ENCODE assay signal across 16 cellular contexts in genomic region chr10:34801066-34801738, GRCh38. TPM values are rescaled to one million over a fixed set of nuclear protein-coding genes. Genes with fewer than 3 reads are reported as not detected.
DNase-seq lines count a peak whose midpoint lies in the region; ATAC-seq, FAIRE-seq and TF ChIP-seq lines count a peak whose summit lies in the region.
"Had no signal": no experiment of that assay in that cellular context is flagged by ENCODE, and none has a peak within 500 bp of the region (broad histone marks: within the 10 kb centered on the region; RNA-seq: fewer than 3 reads in every experiment).

No MANE protein-coding gene starts in this region.

- peaks cover 2% of the 10 kb centered on the region for H3K36me3 Mint-ChIP-seq in astrocyte (ENCODE audit: low read depth, unreplicated experiment)

- TF ChIP-seq CTCF in astrocyte (IDR thresholded peaks at IDR 0.05; ENCODE audit: insufficient read depth, low read depth, low read length) (no peak), esophagus muscularis mucosa (IDR thresholded peaks at IDR 0.05) (no peak)

- H3K79me2 ChIP-seq in astrocyte (ENCODE audit: insufficient read depth, low read length): peaks cover 46% of the 10 kb centered on the region

- H3K27ac ChIP-seq in astrocyte (ENCODE audit: low read depth, low read length) (no peak overlapping the region), esophagus muscularis mucosa (replicated peaks in 1 of 4) (peak overlapping the region; percentile 27 to 58 (median 36)), mesenchymal stem cell (ENCODE audit: low read length, poor library complexity, severe bottlenecking) (no peak overlapping the region), stomach smooth muscle (ENCODE audit: low read length) (peak overlapping the region; percentile 37)
- H3K27ac ChIP-seq: ascending aorta, C4-2B had no signal

- TF ChIP-seq EP300 in esophagus muscularis mucosa (IDR thresholded peaks at IDR 0.05): no peak

- H3K4me1 ChIP-seq in astrocyte (ENCODE audit: insufficient read depth, low read length) (peaks cover 4% of the 10 kb centered on the region), esophagus muscularis mucosa (peaks cover 3 to 46% (median 30%) of the 10 kb centered on the region in 4 donors), mesenchymal stem cell (ENCODE audit: control insufficient read depth, insufficient read depth, low read depth, low read length) (peaks cover 7% of the 10 kb centered on the region), stomach smooth muscle (ENCODE audit: control insufficient read depth, insufficient read depth, low read length) (peaks cover 5% of the 10 kb centered on the region)
- H3K4me1 ChIP-seq: ascending aorta had no signal

- H2AFZ ChIP-seq in astrocyte (ENCODE audit: low read depth, low read length) (no peak overlapping the region), mesenchymal stem cell (ENCODE audit: low read depth, low read length) (no peak overlapping the region)

- H3K36me3 ChIP-seq in astrocyte (ENCODE audit: insufficient read depth, low read length) (no peaks in the 10 kb centered on the region), esophagus muscularis mucosa (no peaks in the 10 kb centered on the region), mesenchymal stem cell (ENCODE audit: control insufficient read depth in 1 of 2, insufficient read depth in 2 of 2, low read depth in 1 of 2, low read length in 2 of 2) (peaks cover 0 to 18% of the 10 kb centered on the region in 2 experiments), stomach smooth muscle (ENCODE audit: control insufficient read depth in 2 of 2, insufficient read depth in 2 of 2, low read length in 2 of 2) (peaks cover 0 to 2% of the 10 kb centered on the region in 2 donors)
- H3K36me3 ChIP-seq: ascending aorta had no signal

- no peaks in the 10 kb centered on the region for H3K27me3 ChIP-seq in astrocyte (ENCODE audit: insufficient read depth, low read length)
- H3K27me3 ChIP-seq in esophagus muscularis mucosa: no peaks in the 10 kb centered on the region
- no peaks in the 10 kb centered on the region for H3K27me3 ChIP-seq in mesenchymal stem cell (ENCODE audit: control insufficient read depth in 1 of 2, insufficient read depth in 1 of 2, low read length in 2 of 2)
- H3K27me3 ChIP-seq in stomach smooth muscle (ENCODE audit: control insufficient read depth in 1 of 2, insufficient read depth in 2 of 2, low read length in 2 of 2): no peaks in the 10 kb centered on the region
- H3K27me3 ChIP-seq: ascending aorta had no signal

- no peak overlapping the region for H2BK15ac ChIP-seq in mesenchymal stem cell (ENCODE audit: low read depth, poor library complexity, severe bottlenecking)

- no peak overlapping the region for H3K4ac ChIP-seq in mesenchymal stem cell (ENCODE audit: low read depth in 1 of 2, low read length in 2 of 2)

- no peak for TF ChIP-seq POLR2A in esophagus muscularis mucosa (IDR thresholded peaks at IDR 0.05; ENCODE audit: low read depth)

- FAIRE-seq in astrocyte (lab: Jason Lieb, UNC): no peak

- no peak overlapping the region for H3K14ac ChIP-seq in mesenchymal stem cell (ENCODE audit: low read length in 2 of 2)

- WGBS in esophagus muscularis mucosa: 30% methylated on average over 7 of the region's 7 CpGs
- 52% methylated on average over 7 of the region's 7 CpGs for WGBS in mesenchymal stem cell

- no peaks in the 10 kb centered on the region for H3K27me3 Mint-ChIP-seq in astrocyte (ENCODE audit: low read depth, unreplicated experiment)
- H3K27me3 Mint-ChIP-seq: activated CD4-positive, alpha-beta T cell treated with anti-CD3 and anti-CD28 coated beads, Interleukin-2, amount 10 ng/mL, durations not matched to agents 24 days and 14 days; stimulated activated naive CD8-positive, alpha-beta T cell treated with anti-CD3 and anti-CD28 coated beads, Interleukin-15, amount 100 ng/mL, for 72 hours had no signal

- H3K9ac ChIP-seq in astrocyte (ENCODE audit: low read length): peak overlapping the region; percentile 16
- H3K9ac ChIP-seq in mesenchymal stem cell (ENCODE audit: low read length): peak overlapping the region; percentile 16
- H3K9ac ChIP-seq in stomach smooth muscle (ENCODE audit: low read length in 2 of 2): peak overlapping the region in 1 of 2 donors; percentile 36

- H4K8ac ChIP-seq in mesenchymal stem cell (ENCODE audit: low read length): no peak overlapping the region

- H3K79me1 ChIP-seq in mesenchymal stem cell (replicated peaks; ENCODE audit: low read length, poor library complexity, severe bottlenecking): peaks cover 3% of the 10 kb centered on the region

- intact Hi-C loops in esophagus muscularis mucosa (cut with DNase I): no loop called here

- H3K9me3 ChIP-seq in astrocyte (ENCODE audit: insufficient read depth, low read depth, low read length) (no peaks in the 10 kb centered on the region), esophagus muscularis mucosa (no peaks in the 10 kb centered on the region), mesenchymal stem cell (ENCODE audit: control insufficient read depth, low read length) (no peaks in the 10 kb centered on the region), stomach smooth muscle (ENCODE audit: control insufficient read depth in 2 of 2, low read length in 2 of 2) (no peaks in the 10 kb centered on the region)
- H3K9me3 ChIP-seq: ascending aorta had no signal

- no peaks in the 10 kb centered on the region for H3K9me3 Mint-ChIP-seq in astrocyte (ENCODE audit: unreplicated experiment)
- H3K9me3 Mint-ChIP-seq: activated CD4-positive, alpha-beta T cell treated with anti-CD3 and anti-CD28 coated beads, Interleukin-2, amount 10 ng/mL, durations not matched to agents 24 days and 14 days; stimulated activated naive CD8-positive, alpha-beta T cell treated with anti-CD3 and anti-CD28 coated beads, Interleukin-15, amount 100 ng/mL, for 72 hours had no signal

- ATAC-seq in GM21447 (IDR thresholded peaks at IDR 0.05; ENCODE audit: unreplicated experiment): no peak
- no peak for ATAC-seq in HG03442 (IDR thresholded peaks at IDR 0.05; ENCODE audit: unreplicated experiment)
- ATAC-seq: stimulated activated naive CD8-positive, alpha-beta T cell treated with anti-CD3 and anti-CD28 coated beads, Interleukin-15, amount 100 ng/mL, for 72 hours; T-helper 17 cell had no signal

- H3K4me2 ChIP-seq in astrocyte (ENCODE audit: low read length) (peak overlapping the region; percentile 69), mesenchymal stem cell (ENCODE audit: low read length, poor library complexity, severe bottlenecking) (no peak overlapping the region)

- DNase-seq in astrocyte (ENCODE audit: low read depth) (peak; percentile 66), esophagus muscularis mucosa (ENCODE audit: extremely low spot score) (no peak), mesenchymal stem cell (no peak), amygdala (lab: John Stamatoyannopoulos, UW) (no peak), 8988T (no peak)
- DNase-seq: activated CD4-positive, alpha-beta T cell treated with anti-CD3 and anti-CD28 coated beads, Interleukin-2, amount 10 ng/mL, durations not matched to agents 24 days and 14 days; KBM-7; NCI-H1417; NCI-H524; stimulated activated naive CD8-positive, alpha-beta T cell treated with anti-CD3 and anti-CD28 coated beads, Interleukin-15, amount 100 ng/mL, for 72 hours; T-helper 17 cell had no signal

- peaks cover 60% of the 10 kb centered on the region for H4K20me1 ChIP-seq in astrocyte (ENCODE audit: insufficient read depth, low read length)

- H2BK5ac ChIP-seq in mesenchymal stem cell (ENCODE audit: low read depth, low read length, poor library complexity, severe bottlenecking): no peak overlapping the region

- H3K4me3 ChIP-seq in astrocyte (ENCODE audit: insufficient read depth, low read depth, low read length) (no peak overlapping the region), esophagus muscularis mucosa (peak overlapping the region in 3 of 4 donors; percentile 0 to 7 (median 1)), mesenchymal stem cell (ENCODE audit: insufficient read depth in 1 of 2, low read depth in 1 of 2, low read length in 2 of 2) (peak overlapping the region in 1 of 2 experiments; percentile 50), stomach smooth muscle (ENCODE audit: low read length in 2 of 2) (peak overlapping the region; percentile 8 to 47)
- H3K4me3 ChIP-seq: ascending aorta had no signal

- H2BK120ac ChIP-seq in mesenchymal stem cell (ENCODE audit: low read depth, low read length): no peak overlapping the region

- no peak overlapping the region for H2BK12ac ChIP-seq in mesenchymal stem cell (ENCODE audit: low read length in 2 of 2)

- H3K27ac Mint-ChIP-seq in astrocyte (ENCODE audit: unreplicated experiment): no peak overlapping the region
- H3K27ac Mint-ChIP-seq: activated CD4-positive, alpha-beta T cell treated with anti-CD3 and anti-CD28 coated beads, Interleukin-2, amount 10 ng/mL, durations not matched to agents 24 days and 14 days; stimulated activated naive CD8-positive, alpha-beta T cell treated with anti-CD3 and anti-CD28 coated beads, Interleukin-15, amount 100 ng/mL, for 72 hours; T-helper 17 cell had no signal

- peaks cover 10% of the 10 kb centered on the region for H3K4me1 Mint-ChIP-seq in astrocyte (ENCODE audit: low read depth, unreplicated experiment)
- H3K4me1 Mint-ChIP-seq: activated CD4-positive, alpha-beta T cell treated with anti-CD3 and anti-CD28 coated beads, Interleukin-2, amount 10 ng/mL, durations not matched to agents 24 days and 14 days; stimulated activated naive CD8-positive, alpha-beta T cell treated with anti-CD3 and anti-CD28 coated beads, Interleukin-15, amount 100 ng/mL, for 72 hours; T-helper 17 cell had no signal

- no peak overlapping the region for H4K91ac ChIP-seq in mesenchymal stem cell (ENCODE audit: low read length)

- no peak overlapping the region for H2AK5ac ChIP-seq in mesenchymal stem cell (ENCODE audit: low read length, severe bottlenecking)

- H3K4me3 Mint-ChIP-seq in astrocyte (ENCODE audit: unreplicated experiment): no peak overlapping the region
- H3K4me3 Mint-ChIP-seq: activated CD4-positive, alpha-beta T cell treated with anti-CD3 and anti-CD28 coated beads, Interleukin-2, amount 10 ng/mL, durations not matched to agents 24 days and 14 days; stimulated activated naive CD8-positive, alpha-beta T cell treated with anti-CD3 and anti-CD28 coated beads, Interleukin-15, amount 100 ng/mL, for 72 hours; T-helper 17 cell had no signal

- H3K18ac ChIP-seq in mesenchymal stem cell (ENCODE audit: low read depth in 1 of 2, low read length in 2 of 2): no peak overlapping the region

- no peak overlapping the region for H3K23ac ChIP-seq in mesenchymal stem cell (ENCODE audit: low read length in 2 of 2)

RNA-seq across cellular contexts. Expression of gene PARD3, which starts 13.9 kb away (rescaled TPM):
- 35.4 and 35.9 TPM in 2 replicates for total RNA-seq in astrocyte
- total RNA-seq in esophagus muscularis mucosa: 100 to 1,000 TPM in 3 of 4 donors, 10 to 100 TPM in 1; 98.9 to 122 (median 105) TPM
- 37.3 TPM for polyA plus RNA-seq in mesenchymal stem cell (2013, experiment 1 of 2)
- polyA plus RNA-seq in mesenchymal stem cell (2013, experiment 2 of 2): 35.9 TPM

Comparison
In these comparisons a context has a peak if more than half of its experiments do, and no peak if none do; other contexts are left out.
1. H3K27ac ChIP-seq: peak in esophagus muscularis mucosa (4 of 4) and stomach smooth muscle (single experiment); none in astrocyte (single experiment) and mesenchymal stem cell (single experiment).